In genomic region chr14:77184396-77185092, GRCh38 we compare ENCODE assay signal across 12 cellular contexts.
DNase-seq lines count a peak whose midpoint lies in the region; ATAC-seq and FAIRE-seq lines count a peak whose summit lies in the region.
"Had no signal": no experiment of that assay in that cellular context is flagged by ENCODE, and none has a peak within 500 bp of the region (broad histone marks: within the 10 kb centered on the region; RNA-seq: fewer than 3 reads in every experiment).

No MANE protein-coding gene starts in this region.

- ATAC-seq in effector memory CD8-positive, alpha-beta T cell (replicated peaks), result no peak
- peak; percentile 56 for ATAC-seq in stimulated activated effector memory CD8-positive, alpha-beta T cell treated with anti-CD3 and anti-CD28 coated beads, Interleukin-12 subunit alpha, Interleukin-12 subunit beta, amount 100 ng/mL, for 72 hours
- ATAC-seq in GM18868 (IDR thresholded peaks at IDR 0.05; ENCODE audit: unreplicated experiment) (no peak), HG02840 (IDR thresholded peaks at IDR 0.05; ENCODE audit: low FRiP score, unreplicated experiment) (no peak)
- ATAC-seq: upper lobe of right lung had no signal

- peaks cover 15 to 75% of the 10 kb centered on the region in 2 donors for H3K27me3 Mint-ChIP-seq in effector memory CD8-positive, alpha-beta T cell

- peaks cover 24 to 30% of the 10 kb centered on the region in 2 donors for H3K4me1 Mint-ChIP-seq in effector memory CD8-positive, alpha-beta T cell (ENCODE audit: low read depth in 2 of 2)
- H3K4me1 Mint-ChIP-seq in stimulated activated effector memory CD8-positive, alpha-beta T cell treated with anti-CD3 and anti-CD28 coated beads, Interleukin-12 subunit alpha, Interleukin-12 subunit beta, amount 100 ng/mL, for 72 hours, result peaks cover 31% of the 10 kb centered on the region

- H3K9me3 Mint-ChIP-seq in effector memory CD8-positive, alpha-beta T cell, result no peaks in the 10 kb centered on the region
- H3K9me3 Mint-ChIP-seq in stimulated activated effector memory CD8-positive, alpha-beta T cell treated with anti-CD3 and anti-CD28 coated beads, Interleukin-12 subunit alpha, Interleukin-12 subunit beta, amount 100 ng/mL, for 72 hours, result no peaks in the 10 kb centered on the region
- H3K9me3 Mint-ChIP-seq: activated T-cell treated with anti-CD3 and anti-CD28 coated beads, Interleukin-2, amount 50 U/mL, for 72 hours had no signal

- FAIRE-seq in HTR-8/SVneo (lab: Jason Lieb, UNC), result peak; percentile 13
- FAIRE-seq: G401.6 had no signal

- H3K36me3 Mint-ChIP-seq in effector memory CD8-positive, alpha-beta T cell (ENCODE audit: insufficient read depth), result peaks cover 2% of the 10 kb centered on the region
- no peaks in the 10 kb centered on the region for H3K36me3 Mint-ChIP-seq in stimulated activated effector memory CD8-positive, alpha-beta T cell treated with anti-CD3 and anti-CD28 coated beads, Interleukin-12 subunit alpha, Interleukin-12 subunit beta, amount 100 ng/mL, for 72 hours

- peak overlapping the region; percentile 44 to 62 for H3K27ac Mint-ChIP-seq in effector memory CD8-positive, alpha-beta T cell
- no peak overlapping the region for H3K27ac Mint-ChIP-seq in stimulated activated effector memory CD8-positive, alpha-beta T cell treated with anti-CD3 and anti-CD28 coated beads, Interleukin-12 subunit alpha, Interleukin-12 subunit beta, amount 100 ng/mL, for 72 hours
- H3K27ac Mint-ChIP-seq: activated T-cell treated with anti-CD3 and anti-CD28 coated beads, Interleukin-2, amount 50 U/mL, for 72 hours had no signal

- peak overlapping the region; percentile 8 to 54 for H3K4me3 Mint-ChIP-seq in effector memory CD8-positive, alpha-beta T cell
- H3K4me3 Mint-ChIP-seq in stimulated activated effector memory CD8-positive, alpha-beta T cell treated with anti-CD3 and anti-CD28 coated beads, Interleukin-12 subunit alpha, Interleukin-12 subunit beta, amount 100 ng/mL, for 72 hours, result peak overlapping the region; percentile 18

- DNase-seq in SIG-M5 treated with dmso at 0.1 percent for 504 hours (lab: John Stamatoyannopoulos, UW; ENCODE audit: unreplicated experiment) (peak; percentile 7), SIG-M5 (lab: John Stamatoyannopoulos, UW) (no peak), HTR-8/SVneo (ENCODE audit: insufficient read length, low spot score) (no peak), NCI-H526 treated with DMSO at 0.1 percent for 48 hours (lab: John Stamatoyannopoulos, UW) (no peak)
- DNase-seq in effector memory CD8-positive, alpha-beta T cell, result no peak
- no peak for DNase-seq in stimulated activated effector memory CD8-positive, alpha-beta T cell treated with anti-CD3 and anti-CD28 coated beads, Interleukin-12 subunit alpha, Interleukin-12 subunit beta, amount 100 ng/mL, for 72 hours (ENCODE audit: low spot score in 2 of 2)
- DNase-seq: amygdala, upper lobe of right lung had no signal
